8 cellular contexts compared by ENCODE assay signal in genomic region chr6:134123666-134124208, GRCh38.
DNase-seq lines count a peak whose midpoint lies in the region; ATAC-seq and TF ChIP-seq lines count a peak whose summit lies in the region.

No MANE protein-coding gene starts in this region.

- CTCF ChIA-PET in activated CD4-positive, alpha-beta T cell treated with anti-CD3 and anti-CD28 coated beads for 36 hours (lab: Charles Lee): interaction anchor here (0.6 to 7.1 kb wide), 40 partner anchors 10 to 905 kb away, joined by 3 to 84 read pairs (median 4); no protein-coding TSS in a partner anchor

- no peaks in the 10 kb centered on the region for H3K9me3 Mint-ChIP-seq in activated CD4-positive, alpha-beta T cell treated with anti-CD3 and anti-CD28 coated beads for 36 hours (ENCODE audit: low read depth)

- no peak overlapping the region for H3K4me3 ChIP-seq in astrocyte of the spinal cord (ENCODE audit: low read depth, low read length)
- H3K4me3 ChIP-seq in thoracic aorta: no peak overlapping the region

- peaks cover 2% of the 10 kb centered on the region for H3K4me1 Mint-ChIP-seq in activated CD4-positive, alpha-beta T cell treated with anti-CD3 and anti-CD28 coated beads for 36 hours

- POLR2A ChIA-PET in activated CD4-positive, alpha-beta T cell treated with anti-CD3 and anti-CD28 coated beads for 36 hours (lab: Charles Lee): no interaction called here

- TF ChIP-seq CTCF in astrocyte of the spinal cord (IDR thresholded peaks at IDR 0.05; ENCODE audit: low read depth, low read length) (peak; percentile 64), thoracic aorta (IDR thresholded peaks at IDR 0.05) (peak; percentile 68)

- no peaks in the 10 kb centered on the region for H3K27me3 ChIP-seq in thoracic aorta (replicated peaks; ENCODE audit: insufficient read depth)

- H3K36me3 ChIP-seq in thoracic aorta: no peaks in the 10 kb centered on the region

- DNase-seq in activated CD4-positive, alpha-beta T cell treated with anti-CD3 and anti-CD28 coated beads for 36 hours: peak; percentile 34
- no peak for DNase-seq in activated CD4-positive, alpha-beta T cell treated with anti-CD3 and anti-CD28 coated beads, Interleukin-2, amount 50 U/mL, for 4 hours
- DNase-seq in NCI-H748 treated with DMSO at 0.1 percent for 48 hours (lab: John Stamatoyannopoulos, UW) (peak; percentile 80), astrocyte of the spinal cord (ENCODE audit: low read depth, low spot score) (peak; percentile 82), iris pigment epithelial cell (ENCODE audit: low read depth) (peak; percentile 84), thoracic aorta (ENCODE audit: low spot score) (no peak)

- peak overlapping the region; percentile 51 for H3K27ac Mint-ChIP-seq in activated CD4-positive, alpha-beta T cell treated with anti-CD3 and anti-CD28 coated beads for 36 hours

- intact Hi-C loops in activated CD4-positive, alpha-beta T cell treated with anti-CD3 and anti-CD28 coated beads for 36 hours (cut with DNase I, micrococcal nuclease): loop anchor here (1.0 to 2.0 kb wide), 4 partner anchors 700 to 818 kb away; no protein-coding TSS in a partner anchor

- no peaks in the 10 kb centered on the region for H3K36me3 Mint-ChIP-seq in activated CD4-positive, alpha-beta T cell treated with anti-CD3 and anti-CD28 coated beads for 36 hours (ENCODE audit: low read depth)

- H3K27ac ChIP-seq in thoracic aorta: no peak overlapping the region

- in situ Hi-C loops in astrocyte of the spinal cord (cut with HindIII; ENCODE audit: low sequenced_read_pairs): no loop called here

- H3K27me3 Mint-ChIP-seq in activated CD4-positive, alpha-beta T cell treated with anti-CD3 and anti-CD28 coated beads for 36 hours: no peaks in the 10 kb centered on the region

- peak; percentile 97 for ATAC-seq in activated CD4-positive, alpha-beta T cell treated with anti-CD3 and anti-CD28 coated beads for 36 hours
- ATAC-seq in HG03354 (IDR thresholded peaks at IDR 0.05; ENCODE audit: poor library complexity, severe bottlenecking, unreplicated experiment) (peak; percentile 63), thoracic aorta (ENCODE audit: insufficient number of reproducible peaks, low FRiP score, low read depth) (no peak), GM21447 (IDR thresholded peaks at IDR 0.05; ENCODE audit: unreplicated experiment) (no peak)

- no peak overlapping the region for H3K4me3 Mint-ChIP-seq in activated CD4-positive, alpha-beta T cell treated with anti-CD3 and anti-CD28 coated beads for 36 hours

- H3K4me1 ChIP-seq in thoracic aorta (ENCODE audit: control insufficient read depth in 1 of 2, low read depth in 2 of 2): no peaks in the 10 kb centered on the region

- H3K9me3 ChIP-seq in thoracic aorta: no peaks in the 10 kb centered on the region

Comparison
In these comparisons a context has a peak if more than half of its experiments do, and no peak if none do; other contexts are left out.
1. DNase-seq: peak in activated CD4-positive, alpha-beta T cell treated with anti-CD3 and anti-CD28 coated beads for 36 hours (single experiment), NCI-H748 treated with DMSO at 0.1 percent for 48 hours (single experiment), astrocyte of the spinal cord (single experiment) and iris pigment epithelial cell (single experiment); none in activated CD4-positive, alpha-beta T cell treated with anti-CD3 and anti-CD28 coated beads, Interleukin-2, amount 50 U/mL, for 4 hours (0 of 2) and thoracic aorta (single experiment).
2. ATAC-seq: peak in activated CD4-positive, alpha-beta T cell treated with anti-CD3 and anti-CD28 coated beads for 36 hours (single experiment) and HG03354 (single experiment); none in thoracic aorta (single experiment) and GM21447 (single experiment).